ENCODE assay signal across 8 cellular contexts in genomic region chr1:160284220-160284781, GRCh38. TPM values are rescaled to one million over a fixed set of nuclear protein-coding genes. Genes with fewer than 3 reads are reported as not detected.
DNase-seq lines count a peak whose midpoint lies in the region; ATAC-seq, FAIRE-seq and TF ChIP-seq lines count a peak whose summit lies in the region.

No MANE protein-coding gene starts in this region.

- H3K4me2 ChIP-seq in H9 (ENCODE audit: insufficient read depth, insufficient read length, low read length) (peak overlapping the region; percentile 97), GM12878 (ENCODE audit: control insufficient read depth, insufficient read depth) (peak overlapping the region; percentile 91), skeletal muscle satellite cell (ENCODE audit: low read length) (peak overlapping the region; percentile 85)

- H4K5ac ChIP-seq in H9 (ENCODE audit: insufficient read length, low read depth, low read length): no peak overlapping the region

- H3K4me1 ChIP-seq in H9 (ENCODE audit: insufficient read depth, low read length) (0 out of 2 replicates have a peak, but pooled peaks cover 2% of the 10 kb centered on the region), GM12878 (ENCODE audit: control insufficient read depth, insufficient read depth, low read length) (no peaks in the 10 kb centered on the region), iPS-18a (ENCODE audit: control insufficient read depth, low read depth, low read length) (peaks cover 5% of the 10 kb centered on the region), skeletal muscle satellite cell (ENCODE audit: control insufficient read depth, insufficient read depth, low read length) (peaks cover 12% of the 10 kb centered on the region)

- no peak overlapping the region for H3K23ac ChIP-seq in H9 (ENCODE audit: insufficient read length, low read depth, low read length)

- H3K27me3 ChIP-seq in H9 (ENCODE audit: insufficient read depth, low read length) (no peaks in the 10 kb centered on the region), GM12878 (replicated peaks in 1 of 2; ENCODE audit: control insufficient read depth in 2 of 2, insufficient read depth in 2 of 2, low read length in 1 of 2) (no peaks in the 10 kb centered on the region), iPS-18a (ENCODE audit: control insufficient read depth, insufficient read depth, low read length) (no peaks in the 10 kb centered on the region), skeletal muscle satellite cell (ENCODE audit: control insufficient read depth, insufficient read depth, low read length) (no peaks in the 10 kb centered on the region)

- H3K4ac ChIP-seq in H9 (ENCODE audit: low read depth, low read length): no peak overlapping the region

- H4K8ac ChIP-seq in H9 (replicated peaks; ENCODE audit: insufficient read length, low read depth, low read length): no peak overlapping the region

- H3T11ph ChIP-seq in H9 (ENCODE audit: low read length): no peak overlapping the region

- TF ChIP-seq CTCF in H9 (conservative IDR thresholded peaks at IDR 0.05) (no peak), GM12878 (IDR thresholded peaks at IDR 0.05 in 2 of 3, conservative IDR thresholded peaks at IDR 0.05 in 1 of 3; ENCODE audit: control insufficient read depth in 2 of 3, extremely low read depth in 1 of 3, insufficient read depth in 1 of 3, low read depth in 3 of 3, low read length in 3 of 3) (no peak)

- no peak for TF ChIP-seq RAD21 in GM12878 (IDR thresholded peaks at IDR 0.05; ENCODE audit: insufficient read depth, low read depth, low read length)

- peak overlapping the region; percentile 26 to 86 (median 86) for H3K27ac Mint-ChIP-seq in H9

- no peak overlapping the region for H2AK5ac ChIP-seq in H9 (ENCODE audit: insufficient read length, low read length)

- no peak overlapping the region for H2BK12ac ChIP-seq in H9 (ENCODE audit: insufficient read length, low read depth, low read length)

- H3K79me2 ChIP-seq in H9 (ENCODE audit: insufficient read depth, low read length) (peaks cover 5% of the 10 kb centered on the region; the same call in 1 of the 2 replicates), GM12878 (ENCODE audit: control insufficient read depth, insufficient read depth, low read length) (peaks cover 13% of the 10 kb centered on the region)

- no CpG with 5 or more reads among the region's 15 CpGs for WGBS in H9 (ENCODE audit: extremely low coverage, insufficient read length, low lambda C conversion rate)
- 3% methylated on average over 15 of the region's 15 CpGs for WGBS in GM12878 (ENCODE audit: insufficient coverage, insufficient replicate concordance, low lambda C conversion rate, missing lambda C conversion rate)

- peak; percentile 46 for DNase-seq in GF-D8 (lab: John Stamatoyannopoulos, UW)
- no peak for DNase-seq in H9
- peak; percentile 42 for DNase-seq in NOMO-1 treated with dmso at 0.1 percent for 144 hours (lab: John Stamatoyannopoulos, UW; ENCODE audit: unreplicated experiment)
- DNase-seq in GM12878 (ENCODE audit: low read depth, low spot score): no peak
- no peak for DNase-seq in retina

- H3K27ac ChIP-seq in H9 (ENCODE audit: insufficient read length, low read depth, low read length): no peak overlapping the region
- peak overlapping the region; percentile 68 for H3K27ac ChIP-seq in GM12878 (ENCODE audit: control insufficient read depth, insufficient read depth)
- peak overlapping the region; percentile 51 for H3K27ac ChIP-seq in iPS-18a (ENCODE audit: low read length)

- H4K20me1 ChIP-seq in H9 (ENCODE audit: control insufficient read depth, insufficient read depth, insufficient read length): no peaks in the 10 kb centered on the region
- H4K20me1 ChIP-seq in GM12878 (ENCODE audit: control insufficient read depth, insufficient read depth): no peaks in the 10 kb centered on the region

- CTCF ChIA-PET in GM12878 (lab: Yijun Ruan, JAX): interaction anchor here (1.0 to 2.7 kb wide), 16 partner anchors 17 to 199 kb away, joined by 3 to 22 read pairs (median 4); partner anchors contain the start of gene DCAF8

- no peak overlapping the region for H2BK15ac ChIP-seq in H9 (ENCODE audit: low read depth, low read length)

- peak overlapping the region; percentile 87 to 96 for H3K4me3 Mint-ChIP-seq in H9

- H4K91ac ChIP-seq in H9 (ENCODE audit: insufficient read length, low read depth, low read length): no peak overlapping the region

- SMC1A ChIA-PET in GM12878 (lab: Charles Lee; ENCODE audit: uncharacterized antibody, unreplicated experiment): interaction anchor here (0.8 to 2.6 kb wide), 19 partner anchors 10 to 188 kb away, joined by 3 to 21 read pairs (median 4); partner anchors contain the start of genes DCAF8 and IGSF8

- H3K36me3 ChIP-seq in GM12878 (ENCODE audit: control insufficient read depth in 2 of 2, insufficient read depth in 2 of 2, low read length in 1 of 2) (peaks cover under 1 to 5% of the 10 kb centered on the region in 2 experiments; a peak in 3 of 4 replicates), iPS-18a (ENCODE audit: control insufficient read depth, low read depth, low read length) (peaks cover 39% of the 10 kb centered on the region), skeletal muscle satellite cell (ENCODE audit: insufficient read depth, low read length) (peaks cover 41% of the 10 kb centered on the region)

- H2BK20ac ChIP-seq in H9 (ENCODE audit: low read depth, low read length, poor library complexity, severe bottlenecking): no peak overlapping the region

- peak overlapping the region; percentile 62 for H3K18ac ChIP-seq in H9 (ENCODE audit: insufficient read length, low read depth, low read length)

- TF ChIP-seq POLR2A in GM12878 (IDR thresholded peaks at IDR 0.05; ENCODE audit: low read depth, low read length): no peak

- H3K9me3 Mint-ChIP-seq in H9: no peaks in the 10 kb centered on the region

- peaks cover 4% of the 10 kb centered on the region for H3K23me2 ChIP-seq in H9 (ENCODE audit: insufficient read length, low read depth, low read length, poor library complexity, severe bottlenecking)

- H2AFZ ChIP-seq in H9 (ENCODE audit: low read length): no peak overlapping the region
- H2AFZ ChIP-seq in GM12878 (ENCODE audit: control insufficient read depth, low read depth, low read length): peak overlapping the region; percentile 93

- peak overlapping the region; percentile 91 for H3K4me3 ChIP-seq in GM12878
- peak overlapping the region; percentile 84 for H3K4me3 ChIP-seq in iPS-18a (ENCODE audit: low read length)
- peak overlapping the region; percentile 76 for H3K4me3 ChIP-seq in skeletal muscle satellite cell (ENCODE audit: low read length)

- POLR2A ChIA-PET in GM12878 (lab: Charles Lee): interaction anchor here (1.0 to 2.9 kb wide), 4 partner anchors 22 to 187 kb away, joined by 3 to 29 read pairs (median 4); partner anchors contain the start of gene DCAF8

- in situ Hi-C loops in GM12878 (cut with MboI): no loop called here

- peaks cover 19 to 48% (median 46%) of the 10 kb centered on the region in 3 experiments; a peak in 6 of 7 replicates for H3K36me3 Mint-ChIP-seq in H9 (ENCODE audit: insufficient read depth in 1 of 3, low read depth in 3 of 3)

- peak overlapping the region; percentile 87 for H3K9ac ChIP-seq in H9 (ENCODE audit: extremely low read depth, insufficient read length, low read length)
- peak overlapping the region; percentile 92 for H3K9ac ChIP-seq in GM12878 (ENCODE audit: control insufficient read depth, insufficient read depth, low read length)
- H3K9ac ChIP-seq in iPS-18a (ENCODE audit: low read length): peak overlapping the region; percentile 92
- H3K9ac ChIP-seq in skeletal muscle satellite cell (ENCODE audit: low read depth, low read length): peak overlapping the region; percentile 96

- ATAC-seq in GM12878 (peak; percentile 58), HG02870 (IDR thresholded peaks at IDR 0.05; ENCODE audit: unreplicated experiment) (no peak)

- no peaks in the 10 kb centered on the region for H3K27me3 Mint-ChIP-seq in H9 (ENCODE audit: low read depth)

- no peak overlapping the region for H3K56ac ChIP-seq in H9 (ENCODE audit: insufficient read length, low read depth, low read length)

- no peak overlapping the region for H2BK120ac ChIP-seq in H9 (ENCODE audit: low read depth, low read length, poor library complexity, severe bottlenecking)

- peak overlapping the region; percentile 80; the same call in 1 of the 2 replicates for H3K14ac ChIP-seq in H9 (ENCODE audit: insufficient read depth, low read length)

- FAIRE-seq in GM12878 (lab: Jason Lieb, UNC): no peak

- peaks cover 14 to 16% of the 10 kb centered on the region in 2 experiments for H3K4me1 Mint-ChIP-seq in H9

- no peak for TF ChIP-seq EP300 in GM12878 (IDR thresholded peaks at IDR 0.05; ENCODE audit: borderline replicate concordance in 1 of 2, control insufficient read depth in 1 of 2, low read depth in 2 of 2, low read length in 2 of 2)

- H3K9me3 ChIP-seq in H9 (ENCODE audit: control insufficient read depth, low read depth, low read length) (no peaks in the 10 kb centered on the region), GM12878 (replicated peaks; ENCODE audit: control insufficient read depth, insufficient read depth, low read length) (no peaks in the 10 kb centered on the region), iPS-18a (ENCODE audit: control insufficient read depth, low read depth, low read length) (no peaks in the 10 kb centered on the region), skeletal muscle satellite cell (replicated peaks; ENCODE audit: low read length) (no peaks in the 10 kb centered on the region)

- intact Hi-C loops in GM12878 (cut with micrococcal nuclease; ENCODE audit: unreplicated experiment): no loop called here

- no peak overlapping the region for H2BK5ac ChIP-seq in H9 (ENCODE audit: insufficient read length, low read length)

- H3K79me1 ChIP-seq in H9 (ENCODE audit: insufficient read depth, low read depth, low read length, poor library complexity, severe bottlenecking): no peaks in the 10 kb centered on the region

- no TSS peak for BruUV-seq in GM12878 (replicated peaks; lab: Mats Ljungman, UMichigan)

- RAD21 ChIA-PET in GM12878 (lab: Charles Lee; ENCODE audit: unreplicated experiment): interaction anchor here (1.0 to 2.5 kb wide), 9 partner anchors 19 to 187 kb away, joined by 3 to 27 read pairs (median 7); partner anchors contain the start of genes DCAF8 and IGSF8

RNA-seq across cellular contexts. Expression of gene PEX19, which starts 0.6 kb away (rescaled TPM):
- total RNA-seq in H9 (2021) (86.8 and 92.7 TPM in 2 replicates), GM12878 (2014; rRNA removed) (33.9 and 34.5 TPM in 2 replicates), GM12878 (2014; rRNA removed; fragmentation: Illumina TruSeq; extraction: Trizol) (26.9 and 27.6 TPM in 2 replicates), GM12878 (2021) (46.5 and 47.2 TPM in 2 replicates)
- total RNA-seq in GM12878 (2013; cell fraction: nucleolus; rRNA removed): 72.6 and 76.5 TPM in 2 replicates
- polyA plus RNA-seq in GM12878 (2011; ENCODE audit: low read depth): 15.4 TPM
- polyA plus RNA-seq in GM12878 (2011; rRNA removed) (58.1 and 72.2 TPM in 2 replicates), GM12878 (2014; fragmentation: Illumina TruSeq; extraction: Trizol) (39.1 and 49.5 TPM in 2 replicates), GM12878 (2014; fragmentation: Nextera tagmentation; extraction: Ambion mirVana) (10 to 100 TPM; 29.4 to 50.8 TPM), GM12878 (2014; rRNA removed) (24.9 and 27.1 TPM in 2 replicates), GM12878 (2016; fragmentation: Nextera tagmentation; extraction: Ambion mirVana) (10 to 100 TPM; 40.1 to 42.2 TPM)
- 33.2 and 38.9 TPM in 2 replicates for polyA plus RNA-seq in GM12878 (2011; cell fraction: cytosol; rRNA removed)
- polyA plus RNA-seq in GM12878 (2011; cell fraction: nucleus; rRNA removed): 31.6 and 55.3 TPM in 2 replicates
- polyA plus RNA-seq in GM12878 (2012): 20.2 and 24.2 TPM in 2 replicates
- polyA minus RNA-seq in GM12878 (2011; rRNA and poly(A)+ RNA removed): 47.9 and 64.5 TPM in 2 replicates
- polyA minus RNA-seq in GM12878 (2011; cell fraction: cytosol; rRNA and poly(A)+ RNA removed): 7.1 and 10.7 TPM in 2 replicates
- 36.0 and 42.8 TPM in 2 replicates for polyA minus RNA-seq in GM12878 (2011; cell fraction: nucleus; rRNA and poly(A)+ RNA removed)
- 46.5 and 56.5 TPM in 2 replicates for total RNA-seq in skeletal muscle satellite cell (2012; rRNA removed)

RNA-seq across cellular contexts. Expression of gene DCAF8, which starts 22.0 kb away (rescaled TPM):
- total RNA-seq in H9 (2021) (96.7 and 106 TPM in 2 replicates), GM12878 (2014; rRNA removed) (81.3 and 95.1 TPM in 2 replicates), GM12878 (2014; rRNA removed; fragmentation: Illumina TruSeq; extraction: Trizol) (69.1 and 70.0 TPM in 2 replicates), GM12878 (2021) (88.9 and 108 TPM in 2 replicates)
- 503 and 542 TPM in 2 replicates for total RNA-seq in GM12878 (2013; cell fraction: nucleolus; rRNA removed)
- polyA plus RNA-seq in GM12878 (2011; ENCODE audit: low read depth): 49.4 TPM
- polyA plus RNA-seq in GM12878 (2011; rRNA removed) (152 and 168 TPM in 2 replicates), GM12878 (2014; fragmentation: Illumina TruSeq; extraction: Trizol) (88.0 and 110 TPM in 2 replicates), GM12878 (2014; fragmentation: Nextera tagmentation; extraction: Ambion mirVana) (10 to 100 TPM; 10.4 to 18.7 TPM), GM12878 (2014; rRNA removed) (100 and 101 TPM in 2 replicates), GM12878 (2016; fragmentation: Nextera tagmentation; extraction: Ambion mirVana) (10 to 100 TPM; 83.1 to 86.0 TPM)
- 93.7 and 126 TPM in 2 replicates for polyA plus RNA-seq in GM12878 (2011; cell fraction: cytosol; rRNA removed)
- 759 and 982 TPM in 2 replicates for polyA plus RNA-seq in GM12878 (2011; cell fraction: nucleus; rRNA removed)
- 81.8 and 83.3 TPM in 2 replicates for polyA plus RNA-seq in GM12878 (2012)
- polyA minus RNA-seq in GM12878 (2011; rRNA and poly(A)+ RNA removed): 97.6 and 114 TPM in 2 replicates
- polyA minus RNA-seq in GM12878 (2011; cell fraction: cytosol; rRNA and poly(A)+ RNA removed): 29.4 and 47.1 TPM in 2 replicates
- polyA minus RNA-seq in GM12878 (2011; cell fraction: nucleus; rRNA and poly(A)+ RNA removed): 136 and 161 TPM in 2 replicates
- total RNA-seq in skeletal muscle satellite cell (2012; rRNA removed): 49.1 and 56.0 TPM in 2 replicates

RNA-seq across cellular contexts. Expression of gene COPA, which starts 58.7 kb away (rescaled TPM):
- total RNA-seq in H9 (2021) (118 TPM in 2 replicates), GM12878 (2014; rRNA removed) (125 and 127 TPM in 2 replicates), GM12878 (2014; rRNA removed; fragmentation: Illumina TruSeq; extraction: Trizol) (91.6 and 98.3 TPM in 2 replicates), GM12878 (2021) (119 and 125 TPM in 2 replicates)
- total RNA-seq in GM12878 (2013; cell fraction: nucleolus; rRNA removed): 126 and 149 TPM in 2 replicates
- polyA plus RNA-seq in GM12878 (2011; ENCODE audit: low read depth): 118 TPM
- polyA plus RNA-seq in GM12878 (2011; rRNA removed) (168 and 180 TPM in 2 replicates), GM12878 (2014; fragmentation: Illumina TruSeq; extraction: Trizol) (142 and 184 TPM in 2 replicates), GM12878 (2014; fragmentation: Nextera tagmentation; extraction: Ambion mirVana) (10 to 100 TPM; 53.7 to 70.6 TPM), GM12878 (2014; rRNA removed) (93.8 and 108 TPM in 2 replicates), GM12878 (2016; fragmentation: Nextera tagmentation; extraction: Ambion mirVana) (100 to 1,000 TPM; 163 to 169 TPM)
- 158 and 160 TPM in 2 replicates for polyA plus RNA-seq in GM12878 (2011; cell fraction: cytosol; rRNA removed)
- polyA plus RNA-seq in GM12878 (2011; cell fraction: nucleus; rRNA removed): 91.3 and 92.3 TPM in 2 replicates
- polyA plus RNA-seq in GM12878 (2012): 108 and 110 TPM in 2 replicates
- polyA minus RNA-seq in GM12878 (2011; rRNA and poly(A)+ RNA removed): 281 and 355 TPM in 2 replicates
- 82.9 and 103 TPM in 2 replicates for polyA minus RNA-seq in GM12878 (2011; cell fraction: cytosol; rRNA and poly(A)+ RNA removed)
- polyA minus RNA-seq in GM12878 (2011; cell fraction: nucleus; rRNA and poly(A)+ RNA removed): 63.6 and 72.9 TPM in 2 replicates
- total RNA-seq in skeletal muscle satellite cell (2012; rRNA removed): 220 and 230 TPM in 2 replicates

RNA-seq across cellular contexts. Expression of gene NCSTN, which starts 58.9 kb away (rescaled TPM):
- total RNA-seq in H9 (2021): 67.8 and 69.3 TPM in 2 replicates
- 108 and 122 TPM in 2 replicates for total RNA-seq in GM12878 (2013; cell fraction: nucleolus; rRNA removed)
- total RNA-seq in GM12878 (2014; rRNA removed): 34.0 and 34.1 TPM in 2 replicates
- 34.5 and 36.6 TPM in 2 replicates for total RNA-seq in GM12878 (2014; rRNA removed; fragmentation: Illumina TruSeq; extraction: Trizol)
- total RNA-seq in GM12878 (2021): 62.5 and 68.3 TPM in 2 replicates
- 37.4 TPM for polyA plus RNA-seq in GM12878 (2011; ENCODE audit: low read depth)
- polyA plus RNA-seq in GM12878 (2011; rRNA removed): 45.9 and 88.2 TPM in 2 replicates
- polyA plus RNA-seq in GM12878 (2011; cell fraction: cytosol; rRNA removed): 81.8 and 98.9 TPM in 2 replicates
- polyA plus RNA-seq in GM12878 (2011; cell fraction: nucleus; rRNA removed): 161 and 187 TPM in 2 replicates
- 51.6 and 56.7 TPM in 2 replicates for polyA plus RNA-seq in GM12878 (2012)
- 81.5 and 92.9 TPM in 2 replicates for polyA plus RNA-seq in GM12878 (2014; fragmentation: Illumina TruSeq; extraction: Trizol)
- 10 to 100 TPM; 33.3 to 41.6 TPM for polyA plus RNA-seq in GM12878 (2014; fragmentation: Nextera tagmentation; extraction: Ambion mirVana)
- polyA plus RNA-seq in GM12878 (2014; rRNA removed): 57.0 and 58.0 TPM in 2 replicates
- polyA plus RNA-seq in GM12878 (2016; fragmentation: Nextera tagmentation; extraction: Ambion mirVana): 10 to 100 TPM; 63.7 to 66.5 TPM
- 101 and 113 TPM in 2 replicates for polyA minus RNA-seq in GM12878 (2011; rRNA and poly(A)+ RNA removed)
- polyA minus RNA-seq in GM12878 (2011; cell fraction: cytosol; rRNA and poly(A)+ RNA removed): 29.8 and 34.2 TPM in 2 replicates
- 69.2 and 76.1 TPM in 2 replicates for polyA minus RNA-seq in GM12878 (2011; cell fraction: nucleus; rRNA and poly(A)+ RNA removed)
- 88.0 and 93.0 TPM in 2 replicates for total RNA-seq in skeletal muscle satellite cell (2012; rRNA removed)

Comparison
In these comparisons a context has a peak if more than half of its experiments do, and no peak if none do; other contexts are left out.
1. DNase-seq: peak in GF-D8 (single experiment) and NOMO-1 treated with dmso at 0.1 percent for 144 hours (single experiment); none in H9 (single experiment), GM12878 (single experiment) and retina (single experiment).
2. Peak in every context shown above with its lines, with median percentiles within 50 percentile points of each other: H3K4me2 ChIP-seq, H3K9ac ChIP-seq and H3K4me3 ChIP-seq.